In genomic region chr10:69315610-69316312, GRCh38 we compare ENCODE assay signal across 13 cellular contexts. TPM values are rescaled to one million over a fixed set of nuclear protein-coding genes. Genes with fewer than 3 reads are reported as not detected.
DNase-seq lines count a peak whose midpoint lies in the region; ATAC-seq and TF ChIP-seq lines count a peak whose summit lies in the region.
"Had no signal": no experiment of that assay in that cellular context is flagged by ENCODE, and none has a peak within 500 bp of the region (broad histone marks: within the 10 kb centered on the region; RNA-seq: fewer than 3 reads in every experiment).

No MANE protein-coding gene starts in this region.

- peaks cover 60% of the 10 kb centered on the region for H3K4me1 ChIP-seq in Caco-2

- TF ChIP-seq CTCF in Caco-2 (IDR thresholded peaks at IDR 0.05; ENCODE audit: insufficient read depth in 1 of 2, low read depth in 1 of 2, low read length in 1 of 2, severe bottlenecking in 1 of 2, unreplicated experiment in 1 of 2) (no peak), brain (conservative IDR thresholded peaks at IDR 0.05) (no peak), nephron progenitor cell (IDR thresholded peaks at IDR 0.05) (no peak)

- H3K9me3 Mint-ChIP-seq in Caco-2 (ENCODE audit: unreplicated experiment) = no peaks in the 10 kb centered on the region
- H3K9me3 Mint-ChIP-seq in brain = peaks cover 0 to 6% (median 0%) of the 10 kb centered on the region in 5 experiments
- no peaks in the 10 kb centered on the region for H3K9me3 Mint-ChIP-seq in nephron progenitor cell

- H3K4me3 Mint-ChIP-seq in Caco-2 (ENCODE audit: unreplicated experiment) (peak overlapping the region; percentile 38), brain (peak overlapping the region in 4 of 5 experiments; percentile 20 to 71 (median 42)), nephron progenitor cell (no peak overlapping the region)

- no peaks in the 10 kb centered on the region for H3K27me3 ChIP-seq in Caco-2 (replicated peaks; ENCODE audit: control insufficient read depth, insufficient read depth, low read length)
- H3K27me3 ChIP-seq: colonic mucosa, upper lobe of left lung had no signal

- CTCF ChIA-PET in Caco-2 (lab: Charles Lee) = interaction anchor here (0.6 kb wide), 2 partner anchors 92 to 401 kb away, joined by 3 read pairs; no protein-coding TSS in a partner anchor

- H3K27me3 Mint-ChIP-seq in Caco-2 (ENCODE audit: insufficient read depth, unreplicated experiment) = no peaks in the 10 kb centered on the region
- H3K27me3 Mint-ChIP-seq in brain = peaks cover 16% of the 10 kb centered on the region
- H3K27me3 Mint-ChIP-seq in nephron progenitor cell (ENCODE audit: low read depth, poor library complexity) = peaks cover 7% of the 10 kb centered on the region

- ATAC-seq in GM19467 (IDR thresholded peaks at IDR 0.05; ENCODE audit: unreplicated experiment) = no peak

- H3K36me3 ChIP-seq in Caco-2 (ENCODE audit: control insufficient read depth, insufficient read depth, low read length) = no peaks in the 10 kb centered on the region
- H3K36me3 ChIP-seq: colonic mucosa, upper lobe of left lung had no signal

- no TSS peak for BruUV-seq in Caco-2 (replicated peaks; lab: Mats Ljungman, UMichigan)

- H3K36me3 Mint-ChIP-seq in Caco-2 (ENCODE audit: insufficient read depth, unreplicated experiment) (peaks cover 10% of the 10 kb centered on the region), brain (no peaks in the 10 kb centered on the region), nephron progenitor cell (ENCODE audit: low read depth) (no peaks in the 10 kb centered on the region)

- POLR2A ChIA-PET in Caco-2 (lab: Charles Lee) = no interaction called here

- no peaks in the 10 kb centered on the region for H3K9me3 ChIP-seq in Caco-2
- H3K9me3 ChIP-seq: colonic mucosa, upper lobe of left lung had no signal

- intact Hi-C loops in Caco-2 (cut with micrococcal nuclease; ENCODE audit: unreplicated experiment) = loop anchor here (1.0 to 10.0 kb wide), 4 partner anchors 18 to 191 kb away; partner anchors contain the start of gene VPS26A

- H3K4me1 Mint-ChIP-seq in Caco-2 (ENCODE audit: low read depth, unreplicated experiment) (peaks cover 31% of the 10 kb centered on the region), brain (peaks cover 40% of the 10 kb centered on the region), nephron progenitor cell (peaks cover 62% of the 10 kb centered on the region)

- DNase-seq in Caco-2 (no peak), OCI-M1 (lab: John Stamatoyannopoulos, UW) (peak; percentile 94), nephron progenitor cell (no peak), KG1 (lab: John Stamatoyannopoulos, UW) (no peak), globus pallidus (ENCODE audit: low spot score) (no peak), NCI-H510A treated with DMSO at 0.1 percent for 48 hours (lab: John Stamatoyannopoulos, UW) (no peak)
- DNase-seq: colonic mucosa, foreskin melanocyte, Karpas-422, NCI-H1930, upper lobe of left lung had no signal

- H3K27ac Mint-ChIP-seq in Caco-2 (ENCODE audit: unreplicated experiment) (peak overlapping the region; percentile 49), brain (peak overlapping the region; percentile 2 to 74 (median 35)), nephron progenitor cell (peak overlapping the region; percentile 56)

- H3K4me3 ChIP-seq in Caco-2 (ENCODE audit: low read depth, low read length) = no peak overlapping the region
- H3K4me3 ChIP-seq: colonic mucosa, upper lobe of left lung had no signal

RNA-seq across cellular contexts. Expression of gene HK1, which starts 37.5 kb away (rescaled TPM):
- 27.2 and 35.4 TPM in 2 replicates for total RNA-seq in Caco-2 (2022)
- 116 TPM for polyA plus RNA-seq in brain (ENCODE audit: insufficient read depth, low read depth, low replicate concordance)
